Comparison of ENCODE assay signal across 1 cellular context in genomic region chr14:49585803-49586672, GRCh38.
TF ChIP-seq lines count a peak whose summit lies in the region.

RPS29 (minus strand) TSS chr14:49586380; CDS start chr14:49586346, 34 bp downstream.

TF ChIP-seq in WTC11, 78 proteins besides CTCF, POLR2A, EP300 and RAD21 (continued from another document):
- TF ChIP-seq ARID4B (CRISPR knock-in tag; IDR thresholded peaks at IDR 0.05; ENCODE audit: borderline replicate concordance) (peak; percentile 86; the same call in 1 of the 2 replicates), SOX15 (CRISPR knock-in tag; IDR thresholded peaks at IDR 0.05) (no peak), NFE2L1 (CRISPR knock-in tag; IDR thresholded peaks at IDR 0.05) (no peak), CREB1 (CRISPR knock-in tag; IDR thresholded peaks at IDR 0.05) (peak; percentile 67; the same call in 1 of the 2 replicates), JUN (CRISPR knock-in tag; IDR thresholded peaks at IDR 0.05) (peak; percentile 61; the same call in 1 of the 2 replicates), PREB (CRISPR knock-in tag; IDR thresholded peaks at IDR 0.05; ENCODE audit: borderline replicate concordance) (no peak), ATF1 (CRISPR knock-in tag; IDR thresholded peaks at IDR 0.05) (0 out of 2 replicates have a peak, but pooled peaks have one; percentile 12), IRF2 (CRISPR knock-in tag; IDR thresholded peaks at IDR 0.05; ENCODE audit: borderline replicate concordance, low read depth) (no peak), ZNF423 (CRISPR knock-in tag; IDR thresholded peaks at IDR 0.05) (no peak), ATF6 (CRISPR knock-in tag; IDR thresholded peaks at IDR 0.05) (no peak), FOXJ3 (CRISPR knock-in tag; IDR thresholded peaks at IDR 0.05; ENCODE audit: borderline replicate concordance) (no peak), NR3C1 (CRISPR knock-in tag; conservative IDR thresholded peaks at IDR 0.05; ENCODE audit: low read depth) (no peak), ZNF232 (CRISPR knock-in tag; IDR thresholded peaks at IDR 0.05) (no peak; the same call in 1 of the 2 replicates), FOXP1 (CRISPR knock-in tag; IDR thresholded peaks at IDR 0.05; ENCODE audit: borderline replicate concordance) (peak; percentile 45; the same call in 1 of the 2 replicates), USF1 (CRISPR knock-in tag; IDR thresholded peaks at IDR 0.05) (0 out of 2 replicates have a peak, but pooled peaks have one; percentile 25), TEAD1 (CRISPR knock-in tag; IDR thresholded peaks at IDR 0.05) (peak; percentile 79; the same call in 1 of the 2 replicates), NFATC4 (CRISPR knock-in tag; IDR thresholded peaks at IDR 0.05) (peak; percentile 3; the same call in 1 of the 2 replicates), E2F5 (CRISPR knock-in tag; IDR thresholded peaks at IDR 0.05) (no peak), MAX (CRISPR knock-in tag; IDR thresholded peaks at IDR 0.05) (peak; percentile 94), GTF2I (CRISPR knock-in tag; conservative IDR thresholded peaks at IDR 0.05) (no peak), ELF4 (CRISPR knock-in tag; IDR thresholded peaks at IDR 0.05; ENCODE audit: low read depth) (no peak), GABPB1 (CRISPR knock-in tag; IDR thresholded peaks at IDR 0.05) (peak; percentile 28; the same call in 1 of the 2 replicates), E2F4 (CRISPR knock-in tag; IDR thresholded peaks at IDR 0.05; ENCODE audit: borderline replicate concordance, low read depth) (no peak)
- TF ChIP-seq, protein P1, sequence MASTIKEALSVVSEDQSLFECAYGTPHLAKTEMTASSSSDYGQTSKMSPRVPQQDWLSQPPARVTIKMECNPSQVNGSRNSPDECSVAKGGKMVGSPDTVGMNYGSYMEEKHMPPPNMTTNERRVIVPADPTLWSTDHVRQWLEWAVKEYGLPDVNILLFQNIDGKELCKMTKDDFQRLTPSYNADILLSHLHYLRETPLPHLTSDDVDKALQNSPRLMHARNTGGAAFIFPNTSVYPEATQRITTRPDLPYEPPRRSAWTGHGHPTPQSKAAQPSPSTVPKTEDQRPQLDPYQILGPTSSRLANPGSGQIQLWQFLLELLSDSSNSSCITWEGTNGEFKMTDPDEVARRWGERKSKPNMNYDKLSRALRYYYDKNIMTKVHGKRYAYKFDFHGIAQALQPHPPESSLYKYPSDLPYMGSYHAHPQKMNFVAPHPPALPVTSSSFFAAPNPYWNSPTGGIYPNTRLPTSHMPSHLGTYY (CRISPR knock-in tag; IDR thresholded peaks at IDR 0.05): no peak; the same call in 1 of the 2 replicates
- TF ChIP-seq, protein P2, sequence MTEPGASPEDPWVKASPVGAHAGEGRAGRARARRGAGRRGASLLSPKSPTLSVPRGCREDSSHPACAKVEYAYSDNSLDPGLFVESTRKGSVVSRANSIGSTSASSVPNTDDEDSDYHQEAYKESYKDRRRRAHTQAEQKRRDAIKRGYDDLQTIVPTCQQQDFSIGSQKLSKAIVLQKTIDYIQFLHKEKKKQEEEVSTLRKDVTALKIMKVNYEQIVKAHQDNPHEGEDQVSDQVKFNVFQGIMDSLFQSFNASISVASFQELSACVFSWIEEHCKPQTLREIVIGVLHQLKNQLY (CRISPR knock-in tag; IDR thresholded peaks at IDR 0.05): no peak
- TF ChIP-seq, protein P3, sequence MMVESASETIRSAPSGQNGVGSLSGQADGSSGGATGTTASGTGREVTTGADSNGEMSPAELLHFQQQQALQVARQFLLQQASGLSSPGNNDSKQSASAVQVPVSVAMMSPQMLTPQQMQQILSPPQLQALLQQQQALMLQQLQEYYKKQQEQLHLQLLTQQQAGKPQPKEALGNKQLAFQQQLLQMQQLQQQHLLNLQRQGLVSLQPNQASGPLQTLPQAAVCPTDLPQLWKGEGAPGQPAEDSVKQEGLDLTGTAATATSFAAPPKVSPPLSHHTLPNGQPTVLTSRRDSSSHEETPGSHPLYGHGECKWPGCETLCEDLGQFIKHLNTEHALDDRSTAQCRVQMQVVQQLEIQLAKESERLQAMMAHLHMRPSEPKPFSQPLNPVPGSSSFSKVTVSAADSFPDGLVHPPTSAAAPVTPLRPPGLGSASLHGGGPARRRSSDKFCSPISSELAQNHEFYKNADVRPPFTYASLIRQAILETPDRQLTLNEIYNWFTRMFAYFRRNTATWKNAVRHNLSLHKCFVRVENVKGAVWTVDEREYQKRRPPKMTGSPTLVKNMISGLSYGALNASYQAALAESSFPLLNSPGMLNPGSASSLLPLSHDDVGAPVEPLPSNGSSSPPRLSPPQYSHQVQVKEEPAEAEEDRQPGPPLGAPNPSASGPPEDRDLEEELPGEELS (CRISPR knock-in tag; IDR thresholded peaks at IDR 0.05): 0 out of 2 replicates have a peak, but pooled peaks have one; percentile 11
- TF ChIP-seq, protein P4, sequence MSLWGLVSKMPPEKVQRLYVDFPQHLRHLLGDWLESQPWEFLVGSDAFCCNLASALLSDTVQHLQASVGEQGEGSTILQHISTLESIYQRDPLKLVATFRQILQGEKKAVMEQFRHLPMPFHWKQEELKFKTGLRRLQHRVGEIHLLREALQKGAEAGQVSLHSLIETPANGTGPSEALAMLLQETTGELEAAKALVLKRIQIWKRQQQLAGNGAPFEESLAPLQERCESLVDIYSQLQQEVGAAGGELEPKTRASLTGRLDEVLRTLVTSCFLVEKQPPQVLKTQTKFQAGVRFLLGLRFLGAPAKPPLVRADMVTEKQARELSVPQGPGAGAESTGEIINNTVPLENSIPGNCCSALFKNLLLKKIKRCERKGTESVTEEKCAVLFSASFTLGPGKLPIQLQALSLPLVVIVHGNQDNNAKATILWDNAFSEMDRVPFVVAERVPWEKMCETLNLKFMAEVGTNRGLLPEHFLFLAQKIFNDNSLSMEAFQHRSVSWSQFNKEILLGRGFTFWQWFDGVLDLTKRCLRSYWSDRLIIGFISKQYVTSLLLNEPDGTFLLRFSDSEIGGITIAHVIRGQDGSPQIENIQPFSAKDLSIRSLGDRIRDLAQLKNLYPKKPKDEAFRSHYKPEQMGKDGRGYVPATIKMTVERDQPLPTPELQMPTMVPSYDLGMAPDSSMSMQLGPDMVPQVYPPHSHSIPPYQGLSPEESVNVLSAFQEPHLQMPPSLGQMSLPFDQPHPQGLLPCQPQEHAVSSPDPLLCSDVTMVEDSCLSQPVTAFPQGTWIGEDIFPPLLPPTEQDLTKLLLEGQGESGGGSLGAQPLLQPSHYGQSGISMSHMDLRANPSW (CRISPR knock-in tag; conservative IDR thresholded peaks at IDR 0.05; ENCODE audit: low read depth): no peak
- TF ChIP-seq, protein P5, sequence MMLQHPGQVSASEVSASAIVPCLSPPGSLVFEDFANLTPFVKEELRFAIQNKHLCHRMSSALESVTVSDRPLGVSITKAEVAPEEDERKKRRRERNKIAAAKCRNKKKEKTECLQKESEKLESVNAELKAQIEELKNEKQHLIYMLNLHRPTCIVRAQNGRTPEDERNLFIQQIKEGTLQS (CRISPR knock-in tag; conservative IDR thresholded peaks at IDR 0.05): peak; percentile 95
- TF ChIP-seq, protein P6, sequence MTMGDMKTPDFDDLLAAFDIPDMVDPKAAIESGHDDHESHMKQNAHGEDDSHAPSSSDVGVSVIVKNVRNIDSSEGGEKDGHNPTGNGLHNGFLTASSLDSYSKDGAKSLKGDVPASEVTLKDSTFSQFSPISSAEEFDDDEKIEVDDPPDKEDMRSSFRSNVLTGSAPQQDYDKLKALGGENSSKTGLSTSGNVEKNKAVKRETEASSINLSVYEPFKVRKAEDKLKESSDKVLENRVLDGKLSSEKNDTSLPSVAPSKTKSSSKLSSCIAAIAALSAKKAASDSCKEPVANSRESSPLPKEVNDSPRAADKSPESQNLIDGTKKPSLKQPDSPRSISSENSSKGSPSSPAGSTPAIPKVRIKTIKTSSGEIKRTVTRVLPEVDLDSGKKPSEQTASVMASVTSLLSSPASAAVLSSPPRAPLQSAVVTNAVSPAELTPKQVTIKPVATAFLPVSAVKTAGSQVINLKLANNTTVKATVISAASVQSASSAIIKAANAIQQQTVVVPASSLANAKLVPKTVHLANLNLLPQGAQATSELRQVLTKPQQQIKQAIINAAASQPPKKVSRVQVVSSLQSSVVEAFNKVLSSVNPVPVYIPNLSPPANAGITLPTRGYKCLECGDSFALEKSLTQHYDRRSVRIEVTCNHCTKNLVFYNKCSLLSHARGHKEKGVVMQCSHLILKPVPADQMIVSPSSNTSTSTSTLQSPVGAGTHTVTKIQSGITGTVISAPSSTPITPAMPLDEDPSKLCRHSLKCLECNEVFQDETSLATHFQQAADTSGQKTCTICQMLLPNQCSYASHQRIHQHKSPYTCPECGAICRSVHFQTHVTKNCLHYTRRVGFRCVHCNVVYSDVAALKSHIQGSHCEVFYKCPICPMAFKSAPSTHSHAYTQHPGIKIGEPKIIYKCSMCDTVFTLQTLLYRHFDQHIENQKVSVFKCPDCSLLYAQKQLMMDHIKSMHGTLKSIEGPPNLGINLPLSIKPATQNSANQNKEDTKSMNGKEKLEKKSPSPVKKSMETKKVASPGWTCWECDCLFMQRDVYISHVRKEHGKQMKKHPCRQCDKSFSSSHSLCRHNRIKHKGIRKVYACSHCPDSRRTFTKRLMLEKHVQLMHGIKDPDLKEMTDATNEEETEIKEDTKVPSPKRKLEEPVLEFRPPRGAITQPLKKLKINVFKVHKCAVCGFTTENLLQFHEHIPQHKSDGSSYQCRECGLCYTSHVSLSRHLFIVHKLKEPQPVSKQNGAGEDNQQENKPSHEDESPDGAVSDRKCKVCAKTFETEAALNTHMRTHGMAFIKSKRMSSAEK (CRISPR knock-in tag; IDR thresholded peaks at IDR 0.05; ENCODE audit: borderline replicate concordance): no peak; the same call in 1 of the 2 replicates
